In genomic region chr9:72955636-72956035, GRCh38 we compare ENCODE assay signal across 8 cellular contexts. TPM values are rescaled to one million over a fixed set of nuclear protein-coding genes. Genes with fewer than 3 reads are reported as not detected.
DNase-seq lines count a peak whose midpoint lies in the region; ATAC-seq and TF ChIP-seq lines count a peak whose summit lies in the region.
"Not testable (repeated sequence)": the region's sequence is repeated elsewhere in the genome, so short reads cannot be mapped to it uniquely, and the experiment has no call there.
"Had no signal": no experiment of that assay in that cellular context is flagged by ENCODE, and none has a peak within 500 bp of the region (broad histone marks: within the 10 kb centered on the region; RNA-seq: fewer than 3 reads in every experiment).

No MANE protein-coding gene starts in this region.

- not testable (repeated sequence) for H3K27me3 ChIP-seq in lower lobe of right lung (ENCODE audit: low read depth); sigmoid colon; transverse colon

- TF ChIP-seq CTCF in CD14-positive monocyte (IDR thresholded peaks at IDR 0.05); lower lobe of right lung (IDR thresholded peaks at IDR 0.05); sigmoid colon (IDR thresholded peaks at IDR 0.05); transverse colon (IDR thresholded peaks at IDR 0.05): not testable (repeated sequence)

- TF ChIP-seq POLR2A in sigmoid colon (IDR thresholded peaks at IDR 0.05); transverse colon (IDR thresholded peaks at IDR 0.05): not testable (repeated sequence)

- H3K27ac Mint-ChIP-seq in CD14-positive monocyte = peak overlapping the region; percentile 73 to 91 (median 85)
- H3K27ac Mint-ChIP-seq in dendritic cell treated with granulocyte-macrophage colony-stimulating factor and Interleukin-4, amounts not matched to agents 40 ng/mL and 50 ng/mL, for 4 days = peak overlapping the region; percentile 30

- 72 to 74% methylated on average over 2 of the region's 2 CpGs for WGBS in sigmoid colon, 2 donors
- WGBS in transverse colon (ENCODE audit: low coverage in 1 of 2), 2 donors = 50 to 66% methylated on average over 1 to 2 of the region's 2 CpGs

- H3K36me3 ChIP-seq in lower lobe of right lung, sigmoid colon, transverse colon: not testable (repeated sequence)

- intact Hi-C loops in CD14-positive monocyte (cut with micrococcal nuclease) (loop anchor here in 1 of 2 donors (10.0 kb wide), 1 partner anchor 209 kb away; no protein-coding TSS in a partner anchor), transverse colon (cut with DNase I; ENCODE audit: low total_unique reads) (loop anchor here (2.0 kb wide), 1 partner anchor 81 kb away; no protein-coding TSS in a partner anchor)
- intact Hi-C loops in dendritic cell treated with granulocyte-macrophage colony-stimulating factor and Interleukin-4, amounts not matched to agents 40 ng/mL and 50 ng/mL, for 4 days (cut with micrococcal nuclease) = loop anchor here (10.0 kb wide), 1 partner anchor 651 kb away; no protein-coding TSS in a partner anchor
- intact Hi-C loops in Right ventricle myocardium superior (cut with DNase I); lower lobe of right lung (cut with DNase I); sigmoid colon (cut with DNase I): not testable (repeated sequence)

- not testable (repeated sequence) for H3K27me3 Mint-ChIP-seq in CD14-positive monocyte (ENCODE audit: low read depth in 3 of 3); dendritic cell treated with granulocyte-macrophage colony-stimulating factor and Interleukin-4, amounts not matched to agents 40 ng/mL and 50 ng/mL, for 4 days

- not testable (repeated sequence) for H3K4me3 ChIP-seq in lower lobe of right lung, sigmoid colon, transverse colon

- H3K27ac ChIP-seq in lower lobe of right lung (peak overlapping the region; percentile 74), sigmoid colon (peak overlapping the region in 3 of 4 donors; percentile 64 to 88 (median 80)), transverse colon (peak overlapping the region; percentile 69 to 85 (median 83))

- H3K4me1 ChIP-seq in lower lobe of right lung = peaks cover 23% of the 10 kb centered on the region
- peaks cover 0 to 17% (median 8%) of the 10 kb centered on the region in 4 donors for H3K4me1 ChIP-seq in sigmoid colon
- H3K4me1 ChIP-seq in transverse colon = peaks cover 11 to 35% (median 27%) of the 10 kb centered on the region in 4 donors

- H3K9me3 Mint-ChIP-seq in CD14-positive monocyte = peaks cover 7 to 13% (median 9%) of the 10 kb centered on the region in 7 donors
- not testable (repeated sequence) for H3K9me3 Mint-ChIP-seq in dendritic cell treated with granulocyte-macrophage colony-stimulating factor and Interleukin-4, amounts not matched to agents 40 ng/mL and 50 ng/mL, for 4 days

- H3K36me3 Mint-ChIP-seq in CD14-positive monocyte; dendritic cell treated with granulocyte-macrophage colony-stimulating factor and Interleukin-4, amounts not matched to agents 40 ng/mL and 50 ng/mL, for 4 days (ENCODE audit: low read depth): not testable (repeated sequence)

- not testable (repeated sequence) for H3K9me3 ChIP-seq in lower lobe of right lung, sigmoid colon, transverse colon

- TF ChIP-seq EP300 in sigmoid colon (IDR thresholded peaks at IDR 0.05); transverse colon (IDR thresholded peaks at IDR 0.05; ENCODE audit: low read depth): not testable (repeated sequence)

- in situ Hi-C loops in transverse colon (cut with MboI; ENCODE audit: low pct_ligation_motif_present in 1 of 4, low pct_unique_long_range_greater_than_20kb in 1 of 4, low sequenced_read_pairs in 3 of 4) = not testable (repeated sequence)

- H3K4me3 Mint-ChIP-seq in CD14-positive monocyte = peak overlapping the region in 1 of 2 donors; percentile 23
- H3K4me3 Mint-ChIP-seq in dendritic cell treated with granulocyte-macrophage colony-stimulating factor and Interleukin-4, amounts not matched to agents 40 ng/mL and 50 ng/mL, for 4 days = not testable (repeated sequence)

- peak; percentile 14 for ATAC-seq in Right ventricle myocardium superior (ENCODE audit: poor library complexity)
- ATAC-seq in lower lobe of right lung = not testable (repeated sequence)

- peaks cover 61% of the 10 kb centered on the region for H3K4me1 Mint-ChIP-seq in CD14-positive monocyte
- H3K4me1 Mint-ChIP-seq in dendritic cell treated with granulocyte-macrophage colony-stimulating factor and Interleukin-4, amounts not matched to agents 40 ng/mL and 50 ng/mL, for 4 days (ENCODE audit: low read depth) = peaks cover 32% of the 10 kb centered on the region

- DNase-seq in CD14-positive monocyte (ENCODE audit: low spot score); Right ventricle myocardium superior; lower lobe of right lung; sigmoid colon; transverse colon: not testable (repeated sequence)

RNA-seq across cellular contexts. Expression of gene ALDH1A1, which starts 2.8 kb away (rescaled TPM):
- polyA plus RNA-seq in CD14-positive monocyte (100 to 1,000 TPM; 105 to 117 TPM), sigmoid colon (100 to 1,000 TPM in 2 of 3 donors, 10 to 100 TPM in 1; 52.6 to 186 (median 166) TPM)
- total RNA-seq in Right ventricle myocardium superior (19.8 TPM), lower lobe of right lung (238 TPM), sigmoid colon (100 to 1,000 TPM; 241 to 353 (median 300) TPM), transverse colon (100 to 1,000 TPM in 3 of 4 donors, 10 to 100 TPM in 1; 76.3 to 566 (median 288) TPM)
- total RNA-seq: B cell, IMR-90 had no signal
- polyA plus RNA-seq: IMR-90 had no signal
